27 cellular contexts compared by ENCODE assay signal in genomic region chr2:117128471-117128870, GRCh38.
DNase-seq lines count a peak whose midpoint lies in the region; ATAC-seq and TF ChIP-seq lines count a peak whose summit lies in the region.
"Had no signal": no experiment of that assay in that cellular context is flagged by ENCODE, and none has a peak within 500 bp of the region (broad histone marks: within the 10 kb centered on the region; RNA-seq: fewer than 3 reads in every experiment).

No MANE protein-coding gene starts in this region.

- H4K20me1 ChIP-seq in GM23338 (replicated peaks; ENCODE audit: insufficient read depth): no peaks in the 10 kb centered on the region

- no peak for TF ChIP-seq CTCF in GM23338 (conservative IDR thresholded peaks at IDR 0.05; ENCODE audit: low read depth in 2 of 2)

- H3K36me3 Mint-ChIP-seq in stimulated activated memory B cell treated with anti-CD40 and anti-IgM and Interleukin-4, amounts not matched to agents 10 μg/mL and 1 μg/mL and 100 μg/mL, for 72 hours: no peaks in the 10 kb centered on the region
- no peaks in the 10 kb centered on the region for H3K36me3 Mint-ChIP-seq in GM23338 (ENCODE audit: low read depth)
- H3K36me3 Mint-ChIP-seq: activated naive CD4-positive, alpha-beta T cell treated with anti-CD3 and anti-CD28 coated beads, Interleukin-2, amount 50 U/mL, for 24 hours; immature natural killer cell; stimulated activated effector memory CD8-positive, alpha-beta T cell treated with anti-CD3 and anti-CD28 coated beads, Interleukin-12 subunit alpha, Interleukin-12 subunit beta, amount 100 ng/mL, for 72 hours had no signal

- H3K36me3 ChIP-seq in MG63 (no peaks in the 10 kb centered on the region), GM23338 (ENCODE audit: insufficient read depth) (no peaks in the 10 kb centered on the region)
- H3K36me3 ChIP-seq: ovary, Peyer's patch, suprapubic skin had no signal

- H2AFZ ChIP-seq in GM23338: no peak overlapping the region

- H3K27me3 ChIP-seq in MG63 (no peaks in the 10 kb centered on the region), GM23338 (ENCODE audit: insufficient read depth) (no peaks in the 10 kb centered on the region)
- H3K27me3 ChIP-seq: ovary, Peyer's patch, suprapubic skin had no signal

- DNase-seq in MG63: peak; percentile 17
- DNase-seq in astrocyte of the hippocampus (ENCODE audit: low read depth, low spot score): peak; percentile 46
- peak; percentile 12 for DNase-seq in left kidney (ENCODE audit: low read depth, low spot score)
- DNase-seq in NCI-H1048 (lab: John Stamatoyannopoulos, UW): no peak
- DNase-seq in GM23338 (ENCODE audit: low spot score): no peak
- DNase-seq: activated CD4-positive, CD25-positive, alpha-beta regulatory T cell; anterior cingulate cortex; C1 segment of cervical spinal cord; central memory CD4-positive, alpha-beta T cell; hypothalamus; immature natural killer cell; NCI-H1092; NCI-H187; NCI-H2171 treated with DMSO at 0.1 percent for 48 hours; NCI-H524; ovary; Peyer's patch; right cardiac atrium; stimulated activated CD4-positive, alpha-beta T cell treated with anti-CD3 and anti-CD28 coated beads, Interleukin-4, amount 100 ng/mL, for 24 hours; T-helper 1 cell had no signal

- H3K4me1 ChIP-seq in GM23338 (ENCODE audit: insufficient read depth): no peaks in the 10 kb centered on the region
- H3K4me1 ChIP-seq: Peyer's patch, suprapubic skin had no signal

- no peaks in the 10 kb centered on the region for H3K4me1 Mint-ChIP-seq in stimulated activated memory B cell treated with anti-CD40 and anti-IgM and Interleukin-4, amounts not matched to agents 10 μg/mL and 1 μg/mL and 100 μg/mL, for 72 hours
- peaks cover 4% of the 10 kb centered on the region; the same call in 2 of the 3 replicates for H3K4me1 Mint-ChIP-seq in GM23338
- H3K4me1 Mint-ChIP-seq: activated naive CD4-positive, alpha-beta T cell treated with anti-CD3 and anti-CD28 coated beads, Interleukin-2, amount 50 U/mL, for 24 hours; immature natural killer cell; stimulated activated effector memory CD8-positive, alpha-beta T cell treated with anti-CD3 and anti-CD28 coated beads, Interleukin-12 subunit alpha, Interleukin-12 subunit beta, amount 100 ng/mL, for 72 hours had no signal

- H3K9me3 ChIP-seq in MG63: no peaks in the 10 kb centered on the region
- H3K9me3 ChIP-seq: ovary, Peyer's patch had no signal

- H3K4me3 ChIP-seq in MG63 (no peak overlapping the region), GM23338 (no peak overlapping the region)
- H3K4me3 ChIP-seq: ovary, Peyer's patch, suprapubic skin had no signal

- H3K4me3 Mint-ChIP-seq in stimulated activated memory B cell treated with anti-CD40 and anti-IgM and Interleukin-4, amounts not matched to agents 10 μg/mL and 1 μg/mL and 100 μg/mL, for 72 hours: no peak overlapping the region
- no peak overlapping the region for H3K4me3 Mint-ChIP-seq in GM23338
- H3K4me3 Mint-ChIP-seq: activated naive CD4-positive, alpha-beta T cell treated with anti-CD3 and anti-CD28 coated beads, Interleukin-2, amount 50 U/mL, for 24 hours; immature natural killer cell; stimulated activated effector memory CD8-positive, alpha-beta T cell treated with anti-CD3 and anti-CD28 coated beads, Interleukin-12 subunit alpha, Interleukin-12 subunit beta, amount 100 ng/mL, for 72 hours had no signal

- H3K27ac Mint-ChIP-seq in stimulated activated memory B cell treated with anti-CD40 and anti-IgM and Interleukin-4, amounts not matched to agents 10 μg/mL and 1 μg/mL and 100 μg/mL, for 72 hours: no peak overlapping the region
- H3K27ac Mint-ChIP-seq in GM23338: no peak overlapping the region; the same call in 1 of the 2 replicates
- H3K27ac Mint-ChIP-seq: activated naive CD4-positive, alpha-beta T cell treated with anti-CD3 and anti-CD28 coated beads, Interleukin-2, amount 50 U/mL, for 24 hours; immature natural killer cell; stimulated activated effector memory CD8-positive, alpha-beta T cell treated with anti-CD3 and anti-CD28 coated beads, Interleukin-12 subunit alpha, Interleukin-12 subunit beta, amount 100 ng/mL, for 72 hours had no signal

- peaks cover 4% of the 10 kb centered on the region for H3K9me3 Mint-ChIP-seq in stimulated activated memory B cell treated with anti-CD40 and anti-IgM and Interleukin-4, amounts not matched to agents 10 μg/mL and 1 μg/mL and 100 μg/mL, for 72 hours
- H3K9me3 Mint-ChIP-seq in GM23338: no peaks in the 10 kb centered on the region; the same call in 2 of the 3 replicates

- H3K4me2 ChIP-seq in GM23338: no peak overlapping the region
- H3K4me2 ChIP-seq: KMS-11 had no signal

- no peaks in the 10 kb centered on the region for H3F3A ChIP-seq in GM23338 (replicated peaks; ENCODE audit: low read depth)

- H3K9me2 ChIP-seq in GM23338 (ENCODE audit: insufficient read depth): peaks cover 3% of the 10 kb centered on the region

- H3K27me3 Mint-ChIP-seq in stimulated activated memory B cell treated with anti-CD40 and anti-IgM and Interleukin-4, amounts not matched to agents 10 μg/mL and 1 μg/mL and 100 μg/mL, for 72 hours: no peaks in the 10 kb centered on the region
- peaks cover 4% of the 10 kb centered on the region for H3K27me3 Mint-ChIP-seq in GM23338 (ENCODE audit: insufficient read depth, low read depth, poor library complexity)
- H3K27me3 Mint-ChIP-seq: activated naive CD4-positive, alpha-beta T cell treated with anti-CD3 and anti-CD28 coated beads, Interleukin-2, amount 50 U/mL, for 24 hours had no signal

- H3K27ac ChIP-seq in GM23338 (ENCODE audit: low read depth): no peak overlapping the region
- H3K27ac ChIP-seq: KMS-11, ovary, Peyer's patch, suprapubic skin had no signal

- ATAC-seq in stimulated activated memory B cell treated with anti-CD40 and anti-IgM and Interleukin-4, amounts not matched to agents 10 μg/mL and 1 μg/mL and 100 μg/mL, for 72 hours: peak; percentile 12
- no peak for ATAC-seq in GM19324 (IDR thresholded peaks at IDR 0.05; ENCODE audit: low FRiP score, unreplicated experiment)
- ATAC-seq in GM23338: no peak
- ATAC-seq: HCT116; right cardiac atrium; stimulated activated effector memory CD8-positive, alpha-beta T cell treated with anti-CD3 and anti-CD28 coated beads, Interleukin-12 subunit alpha, Interleukin-12 subunit beta, amount 100 ng/mL, for 72 hours had no signal

- H3K79me2 ChIP-seq in GM23338 (replicated peaks; ENCODE audit: insufficient read depth): no peaks in the 10 kb centered on the region

TF ChIP-seq in GM23338, 12 proteins besides CTCF, POLR2A, EP300 and RAD21:
- TF ChIP-seq ETS1 (IDR thresholded peaks at IDR 0.05) (no peak), NANOG (IDR thresholded peaks at IDR 0.05; ENCODE audit: borderline replicate concordance) (no peak), ZNF114 (CRISPR knock-in tag; IDR thresholded peaks at IDR 0.05) (no peak)

Comparison
In these comparisons a context has a peak if more than half of its experiments do, and no peak if none do; other contexts are left out.
1. DNase-seq: peak in MG63 (single experiment), astrocyte of the hippocampus (single experiment) and left kidney (single experiment); none in NCI-H1048 (single experiment) and GM23338 (single experiment).